ENCODE assay signal across 22 cellular contexts in the genomic region with DNA sequence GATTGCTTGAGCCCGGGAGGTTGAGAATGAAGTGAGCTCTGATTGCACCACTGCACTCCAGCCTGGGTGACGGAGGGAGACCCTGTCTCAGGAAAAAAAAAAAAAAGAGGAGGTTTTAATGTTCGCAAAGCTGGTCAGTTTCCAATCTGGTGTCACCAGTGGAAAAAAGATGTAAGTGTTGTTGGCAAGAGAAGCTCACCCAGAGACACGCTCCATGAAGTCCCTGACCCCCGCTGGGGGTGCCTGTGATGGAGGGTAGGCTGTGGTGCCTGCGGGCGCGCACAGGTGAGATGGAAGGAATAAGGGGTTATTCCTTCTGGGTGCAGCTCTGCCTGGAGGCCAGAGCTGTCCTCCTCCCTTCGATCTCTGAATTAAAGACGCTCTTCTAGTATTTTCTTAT.
DNase-seq lines count a peak whose midpoint lies in the region; ATAC-seq and TF ChIP-seq lines count a peak whose summit lies in the region.
"Had no signal": no experiment of that assay in that cellular context is flagged by ENCODE, and none has a peak within 500 bp of the region (broad histone marks: within the 10 kb centered on the region; RNA-seq: fewer than 3 reads in every experiment).

No MANE protein-coding gene starts in this region.

- H3K27ac ChIP-seq in DOHH2 (ENCODE audit: low read depth, low read length) (no peak overlapping the region), OCI-LY3 (ENCODE audit: low read length) (no peak overlapping the region), esophagus squamous epithelium (peak overlapping the region in 3 of 4 donors; percentile 77 to 91 (median 90)), transverse colon (peak overlapping the region; percentile 84 to 90 (median 90)), testis (no peak overlapping the region), right lobe of liver (no peak overlapping the region)
- H3K27ac ChIP-seq: brain microvascular endothelial cell had no signal

- no peak overlapping the region for H2AFZ ChIP-seq in OCI-LY3 (ENCODE audit: low read depth, low read length)

- in situ Hi-C loops in transverse colon (cut with MboI; ENCODE audit: low pct_ligation_motif_present in 1 of 4, low pct_unique_long_range_greater_than_20kb in 1 of 4, low sequenced_read_pairs in 3 of 4): no loop called here

- DNase-seq in esophagus squamous epithelium (lab: John Stamatoyannopoulos, UW) (no peak), transverse colon (no peak), NOMO-1 treated with dmso at 0.1 percent for 144 hours (lab: John Stamatoyannopoulos, UW; ENCODE audit: unreplicated experiment) (no peak), testis (no peak), right lobe of liver (no peak)
- DNase-seq: activated CD4-positive, alpha-beta T cell treated with anti-CD3 and anti-CD28 coated beads for 4 hours; activated CD8-positive, alpha-beta T cell treated with anti-CD3 and anti-CD28 coated beads, Interleukin-2, amount 10 ng/mL, durations not matched to agents 7 days and 5 days; activated naive CD4-positive, alpha-beta T cell treated with anti-CD3 and anti-CD28 coated beads, Interleukin-2, amount 50 U/mL, for 16 hours; brain microvascular endothelial cell; CD4-positive, alpha-beta T cell; DND-41; GOT3; IMR-90; NCI-H774; nephron progenitor cell; OCI-M1; stimulated activated naive CD4-positive, alpha-beta T cell treated with Interleukin-2 at 50 U/mL for 16 hours had no signal

- H3K36me3 ChIP-seq in DOHH2 (ENCODE audit: control insufficient read depth, low read length): peaks cover 27% of the 10 kb centered on the region
- peaks cover 7% of the 10 kb centered on the region for H3K36me3 ChIP-seq in OCI-LY3 (replicated peaks; ENCODE audit: low read depth, low read length)
- no peaks in the 10 kb centered on the region for H3K36me3 ChIP-seq in esophagus squamous epithelium
- H3K36me3 ChIP-seq in transverse colon: no peaks in the 10 kb centered on the region
- H3K36me3 ChIP-seq in testis (ENCODE audit: low read depth, missing control alignments): no peaks in the 10 kb centered on the region
- H3K36me3 ChIP-seq in right lobe of liver: no peaks in the 10 kb centered on the region
- H3K36me3 ChIP-seq: brain microvascular endothelial cell, thoracic aorta had no signal

- no peak for ATAC-seq in right lobe of liver
- ATAC-seq: activated CD8-positive, alpha-beta T cell treated with anti-CD3 and anti-CD28 coated beads, Interleukin-2, amount 10 ng/mL, durations not matched to agents 7 days and 5 days; activated T-helper 17 cell treated with anti-CD3 and anti-CD28 coated beads, Interleukin-2, amount 50 U/mL, for 72 hours had no signal

- TF ChIP-seq EP300 in transverse colon (IDR thresholded peaks at IDR 0.05; ENCODE audit: low read depth): no peak

- intact Hi-C loops in esophagus squamous epithelium (cut with DNase I): no loop called here
- intact Hi-C loops in transverse colon (cut with DNase I; ENCODE audit: low total_unique reads): no loop called here
- intact Hi-C loops in testis (cut with DNase I; ENCODE audit: low total_unique reads): no loop called here
- intact Hi-C loops in right lobe of liver (cut with DNase I): no loop called here

- TF ChIP-seq CTCF in DOHH2 (IDR thresholded peaks at IDR 0.05; ENCODE audit: low read depth, low read length, poor library complexity, severe bottlenecking) (no peak), OCI-LY3 (IDR thresholded peaks at IDR 0.05; ENCODE audit: low read depth, low read length) (no peak), esophagus squamous epithelium (IDR thresholded peaks at IDR 0.05) (no peak), transverse colon (IDR thresholded peaks at IDR 0.05) (no peak), testis (IDR thresholded peaks at IDR 0.05) (no peak), right lobe of liver (IDR thresholded peaks at IDR 0.05) (no peak)

- H3K9me3 ChIP-seq in DOHH2 (ENCODE audit: control insufficient read depth, insufficient read depth, low read length) (no peaks in the 10 kb centered on the region), OCI-LY3 (ENCODE audit: insufficient read depth, low read length) (0 out of 2 replicates have a peak, but pooled peaks cover 3% of the 10 kb centered on the region), esophagus squamous epithelium (no peaks in the 10 kb centered on the region), transverse colon (no peaks in the 10 kb centered on the region), testis (no peaks in the 10 kb centered on the region), right lobe of liver (no peaks in the 10 kb centered on the region)
- H3K9me3 ChIP-seq: thoracic aorta had no signal

- peaks cover 54% of the 10 kb centered on the region; the same call in 1 of the 2 replicates for H4K20me1 ChIP-seq in DOHH2 (ENCODE audit: control insufficient read depth, insufficient read depth, low read depth, low read length)
- H4K20me1 ChIP-seq in OCI-LY3 (ENCODE audit: insufficient read depth, low read length): peaks cover 62% of the 10 kb centered on the region

- TF ChIP-seq POLR2A in esophagus squamous epithelium (IDR thresholded peaks at IDR 0.05) (no peak), transverse colon (IDR thresholded peaks at IDR 0.05) (no peak), testis (IDR thresholded peaks at IDR 0.05) (no peak), right lobe of liver (IDR thresholded peaks at IDR 0.05) (no peak)

- peaks cover 96% of the 10 kb centered on the region for H3K79me2 ChIP-seq in DOHH2 (ENCODE audit: control insufficient read depth, low read length)
- H3K79me2 ChIP-seq in OCI-LY3 (ENCODE audit: low read length): peaks cover 48% of the 10 kb centered on the region

- H3F3A ChIP-seq in DOHH2 (ENCODE audit: control insufficient read depth, insufficient read depth): peaks cover 3% of the 10 kb centered on the region; the same call in 1 of the 2 replicates

- H3K4me1 ChIP-seq in DOHH2 (ENCODE audit: control insufficient read depth, low read length) (peaks cover 84% of the 10 kb centered on the region), OCI-LY3 (ENCODE audit: low read length) (peaks cover 55% of the 10 kb centered on the region), esophagus squamous epithelium (peaks cover 42 to 78% (median 62%) of the 10 kb centered on the region in 3 donors), transverse colon (peaks cover 53 to 68% (median 61%) of the 10 kb centered on the region in 4 donors), testis (peaks cover 31% of the 10 kb centered on the region), right lobe of liver (peaks cover 0 to 43% (median 19%) of the 10 kb centered on the region in 4 donors)

- H3K4me2 ChIP-seq in DOHH2 (ENCODE audit: low read length) (peak overlapping the region; percentile 68), OCI-LY3 (ENCODE audit: low read length) (peak overlapping the region; percentile 51; the same call in 1 of the 2 replicates)

- 84% methylated on average over 10 of the region's 10 CpGs for WGBS in esophagus squamous epithelium, 2 donors
- WGBS in transverse colon (ENCODE audit: low coverage in 1 of 2), 2 donors: 93 to 94% methylated on average over 10 of the region's 10 CpGs
- WGBS in testis, 2 donors: 94 to 95% methylated on average over 10 of the region's 10 CpGs
- WGBS in right lobe of liver (ENCODE audit: insufficient coverage, low coverage, low lambda C conversion rate, missing lambda C conversion rate): 100% methylated on average over 4 of the region's 10 CpGs

- H3K27me3 ChIP-seq in DOHH2 (ENCODE audit: control insufficient read depth, low read length): no peaks in the 10 kb centered on the region
- no peaks in the 10 kb centered on the region for H3K27me3 ChIP-seq in OCI-LY3 (ENCODE audit: low read depth, low read length)
- no peaks in the 10 kb centered on the region for H3K27me3 ChIP-seq in esophagus squamous epithelium
- no peaks in the 10 kb centered on the region for H3K27me3 ChIP-seq in transverse colon
- H3K27me3 ChIP-seq in testis: no peaks in the 10 kb centered on the region
- no peaks in the 10 kb centered on the region for H3K27me3 ChIP-seq in right lobe of liver
- H3K27me3 ChIP-seq: brain microvascular endothelial cell had no signal

- H3K9me2 ChIP-seq in DOHH2 (replicated peaks; ENCODE audit: control insufficient read depth, low read length): no peaks in the 10 kb centered on the region

- H3K4me3 ChIP-seq in DOHH2 (ENCODE audit: low read length) (no peak overlapping the region), OCI-LY3 (ENCODE audit: low read length) (no peak overlapping the region), esophagus squamous epithelium (no peak overlapping the region), transverse colon (no peak overlapping the region), testis (no peak overlapping the region), right lobe of liver (no peak overlapping the region)
- H3K4me3 ChIP-seq: smooth muscle cell, thoracic aorta had no signal

- H3K9ac ChIP-seq in OCI-LY3 (ENCODE audit: low read length): no peak overlapping the region

Comparison
In these comparisons a context has a peak if more than half of its experiments do, and no peak if none do; other contexts are left out.
1. H3K27ac ChIP-seq: peak in esophagus squamous epithelium (3 of 4) and transverse colon (4 of 4); none in DOHH2 (single experiment), OCI-LY3 (single experiment), testis (0 of 2) and right lobe of liver (0 of 3).